8 cellular contexts compared by ENCODE assay signal in the genomic region with DNA sequence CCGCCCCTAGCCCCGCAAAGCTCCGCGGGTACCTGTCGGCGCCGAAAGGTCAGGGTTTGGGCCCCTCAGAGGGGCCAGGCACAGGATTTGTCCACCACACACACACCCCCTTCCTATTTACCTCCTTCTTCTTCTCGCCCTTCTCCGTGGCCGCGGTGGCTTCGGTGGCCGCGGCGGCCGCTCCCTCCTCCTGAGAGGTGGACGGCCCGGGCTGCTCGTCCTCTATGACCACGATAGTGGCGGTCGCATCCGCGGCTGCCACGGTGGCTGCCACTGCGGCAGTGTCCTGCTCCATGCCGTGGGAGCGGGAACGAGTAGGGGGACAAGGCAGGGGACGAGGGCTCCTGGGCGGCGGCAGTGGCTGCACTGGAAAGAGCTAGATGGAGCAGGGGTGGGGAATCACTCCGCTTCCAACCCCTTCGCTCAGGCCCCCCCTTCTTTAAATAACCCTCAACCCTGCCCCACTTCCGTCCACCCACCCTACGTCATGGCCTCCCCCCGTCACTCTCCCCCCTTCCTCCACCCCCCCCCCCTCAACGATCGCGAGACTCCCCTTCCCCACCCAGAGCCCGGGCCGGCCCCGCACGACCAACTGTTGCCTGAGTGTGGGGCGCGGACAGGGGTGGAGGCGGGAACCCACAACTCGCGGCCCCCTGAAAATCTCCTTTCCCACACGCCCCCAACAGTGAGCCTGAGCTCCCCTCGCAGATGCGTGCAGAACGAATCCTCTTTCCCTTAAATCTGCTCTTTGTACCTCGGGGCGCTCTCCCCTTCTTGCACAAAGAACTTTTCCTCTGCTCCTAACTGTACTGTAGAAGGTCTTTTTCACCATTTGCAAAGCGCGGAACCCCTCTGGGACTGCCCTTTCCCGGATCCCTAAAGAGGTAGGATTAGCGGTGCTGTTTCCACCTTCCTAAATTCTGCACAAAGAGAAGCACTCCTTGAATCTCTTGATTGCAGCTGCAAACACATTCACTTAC. TPM values are rescaled to one million over a fixed set of nuclear protein-coding genes. Genes with fewer than 3 reads are reported as not detected.
A peak's percentile ranks its signal among the peaks of the same experiment; 100 is the strongest.
DNase-seq lines count a peak whose midpoint lies in the region; ATAC-seq, FAIRE-seq and TF ChIP-seq lines count a peak whose summit lies in the region.

A gene with protein sequence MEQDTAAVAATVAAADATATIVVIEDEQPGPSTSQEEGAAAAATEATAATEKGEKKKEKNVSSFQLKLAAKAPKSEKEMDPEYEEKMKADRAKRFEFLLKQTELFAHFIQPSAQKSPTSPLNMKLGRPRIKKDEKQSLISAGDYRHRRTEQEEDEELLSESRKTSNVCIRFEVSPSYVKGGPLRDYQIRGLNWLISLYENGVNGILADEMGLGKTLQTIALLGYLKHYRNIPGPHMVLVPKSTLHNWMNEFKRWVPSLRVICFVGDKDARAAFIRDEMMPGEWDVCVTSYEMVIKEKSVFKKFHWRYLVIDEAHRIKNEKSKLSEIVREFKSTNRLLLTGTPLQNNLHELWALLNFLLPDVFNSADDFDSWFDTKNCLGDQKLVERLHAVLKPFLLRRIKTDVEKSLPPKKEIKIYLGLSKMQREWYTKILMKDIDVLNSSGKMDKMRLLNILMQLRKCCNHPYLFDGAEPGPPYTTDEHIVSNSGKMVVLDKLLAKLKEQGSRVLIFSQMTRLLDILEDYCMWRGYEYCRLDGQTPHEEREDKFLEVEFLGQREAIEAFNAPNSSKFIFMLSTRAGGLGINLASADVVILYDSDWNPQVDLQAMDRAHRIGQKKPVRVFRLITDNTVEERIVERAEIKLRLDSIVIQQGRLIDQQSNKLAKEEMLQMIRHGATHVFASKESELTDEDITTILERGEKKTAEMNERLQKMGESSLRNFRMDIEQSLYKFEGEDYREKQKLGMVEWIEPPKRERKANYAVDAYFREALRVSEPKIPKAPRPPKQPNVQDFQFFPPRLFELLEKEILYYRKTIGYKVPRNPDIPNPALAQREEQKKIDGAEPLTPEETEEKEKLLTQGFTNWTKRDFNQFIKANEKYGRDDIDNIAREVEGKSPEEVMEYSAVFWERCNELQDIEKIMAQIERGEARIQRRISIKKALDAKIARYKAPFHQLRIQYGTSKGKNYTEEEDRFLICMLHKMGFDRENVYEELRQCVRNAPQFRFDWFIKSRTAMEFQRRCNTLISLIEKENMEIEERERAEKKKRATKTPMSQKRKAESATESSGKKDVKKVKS (minus strand): TSS at position 415 of the 980 bp plus-strand sequence. CDS start 120 bp downstream, at position 295.

- no peaks in the 10 kb centered on the region for H3K36me3 Mint-ChIP-seq in activated naive CD8-positive, alpha-beta T cell
- no peaks in the 10 kb centered on the region for H3K36me3 Mint-ChIP-seq in natural killer cell

- H3K4me3 Mint-ChIP-seq in activated naive CD8-positive, alpha-beta T cell, result peak within 1 kb of the TSS; percentile 84
- peak within 1 kb of the TSS; percentile 88 for H3K4me3 Mint-ChIP-seq in natural killer cell

- H3K27me3 Mint-ChIP-seq in activated naive CD8-positive, alpha-beta T cell, result no peaks in the 10 kb centered on the region
- peaks cover 23 to 32% of the 10 kb centered on the region in 2 donors for H3K27me3 Mint-ChIP-seq in natural killer cell (ENCODE audit: low read depth in 2 of 2)

- peaks cover 4% of the 10 kb centered on the region for H3K9me3 Mint-ChIP-seq in activated naive CD8-positive, alpha-beta T cell (ENCODE audit: low read depth)
- no peaks in the 10 kb centered on the region for H3K9me3 Mint-ChIP-seq in natural killer cell

- intact Hi-C loops in natural killer cell (cut with micrococcal nuclease), result no loop called here

- FAIRE-seq in frontal cortex (lab: Jason Lieb, UNC), result no peak

- in situ Hi-C loops in Caki2 (cut with HindIII; ENCODE audit: low pct_unique_long_range_greater_than_20kb, low sequenced_read_pairs), result no loop called here

- TF ChIP-seq CTCF in natural killer cell (IDR thresholded peaks at IDR 0.05), result no peak

- ATAC-seq in natural killer cell (peak in 2 of 3 donors; percentile 44 to 46), GM18909 (IDR thresholded peaks at IDR 0.05; ENCODE audit: poor library complexity, unreplicated experiment) (no peak), GM18873 (IDR thresholded peaks at IDR 0.05; ENCODE audit: low FRiP score, unreplicated experiment) (no peak)

- DNase-seq in Caki2 (ENCODE audit: low read depth) (peak; percentile 13), LHCN-M2 (ENCODE audit: low read depth) (peak; percentile 17), frontal cortex (ENCODE audit: low spot score in 2 of 2) (peak; percentile 52 to 66), natural killer cell (no peak), KG1 (lab: John Stamatoyannopoulos, UW) (no peak)

- peaks cover 10% of the 10 kb centered on the region for H3K4me1 Mint-ChIP-seq in activated naive CD8-positive, alpha-beta T cell (ENCODE audit: low read depth)
- H3K4me1 Mint-ChIP-seq in natural killer cell, result peaks cover 0 to 23% of the 10 kb centered on the region in 2 donors

- no peak within 1 kb of the TSS for H3K27ac Mint-ChIP-seq in activated naive CD8-positive, alpha-beta T cell
- peak within 1 kb of the TSS in 1 of 2 donors; percentile 33 for H3K27ac Mint-ChIP-seq in natural killer cell

RNA-seq across cellular contexts. Expression of the gene that starts here (rescaled TPM):
- total RNA-seq in Caki2 (2014; rRNA removed; shearing (Covaris generic); ENCODE audit: low replicate concordance), result 13.1 and 14.1 TPM in 2 replicates
- total RNA-seq in LHCN-M2 (2014; rRNA removed) (38.0 and 42.6 TPM in 2 replicates), frontal cortex (75.0 TPM), natural killer cell (under 1 TPM in 1 of 3 donors, not detected in 2; 0.18 TPM)
- polyA plus RNA-seq in LHCN-M2 (2012), result 24.6 TPM

Comparison
In these comparisons a context has a peak if more than half of its experiments do, and no peak if none do; other contexts are left out.
1. RNA of the gene that starts here (total RNA-seq): 75.0 TPM in frontal cortex (single experiment), 38.0 to 42.6 TPM in LHCN-M2 and 13.1 to 14.1 TPM in Caki2; 0.18 TPM in natural killer cell; every median in the first group is over 10 times any median in the second.
2. Peak in ATAC-seq in natural killer cell; RNA of the gene not detected or under 1 TPM.
3. DNase-seq: peak in Caki2 (single experiment), LHCN-M2 (single experiment) and frontal cortex (2 of 2); none in natural killer cell (single experiment) and KG1 (single experiment).